ENCODE assay signal across 3 cellular contexts in genomic region chr12:6142368-6143325, GRCh38. TPM values are rescaled to one million over a fixed set of nuclear protein-coding genes. Genes with fewer than 3 reads are reported as not detected.
"Had no signal": no experiment of that assay in that cellular context is flagged by ENCODE, and none has a peak within 500 bp of the region (broad histone marks: within the 10 kb centered on the region; RNA-seq: fewer than 3 reads in every experiment).

No MANE protein-coding gene starts in this region.

RNA-seq across cellular contexts. Expression of gene VWF, which starts 18.2 kb away (rescaled TPM):
- total RNA-seq: activated T-helper 1 cell treated with anti-CD3 and anti-CD28 coated beads, Interleukin-12 subunit alpha, Interleukin-12 subunit beta, Interleukin-2, Interleukin-4 antibody, amounts not matched to agents 30 ng/mL and 10 ng/mL and 1 ng/mL, durations not matched to agents 14 hours and 24 hours and 36 hours; foreskin keratinocyte; smooth muscle cell had no signal
